ENCODE assay signal across 25 cellular contexts in the genomic region with DNA sequence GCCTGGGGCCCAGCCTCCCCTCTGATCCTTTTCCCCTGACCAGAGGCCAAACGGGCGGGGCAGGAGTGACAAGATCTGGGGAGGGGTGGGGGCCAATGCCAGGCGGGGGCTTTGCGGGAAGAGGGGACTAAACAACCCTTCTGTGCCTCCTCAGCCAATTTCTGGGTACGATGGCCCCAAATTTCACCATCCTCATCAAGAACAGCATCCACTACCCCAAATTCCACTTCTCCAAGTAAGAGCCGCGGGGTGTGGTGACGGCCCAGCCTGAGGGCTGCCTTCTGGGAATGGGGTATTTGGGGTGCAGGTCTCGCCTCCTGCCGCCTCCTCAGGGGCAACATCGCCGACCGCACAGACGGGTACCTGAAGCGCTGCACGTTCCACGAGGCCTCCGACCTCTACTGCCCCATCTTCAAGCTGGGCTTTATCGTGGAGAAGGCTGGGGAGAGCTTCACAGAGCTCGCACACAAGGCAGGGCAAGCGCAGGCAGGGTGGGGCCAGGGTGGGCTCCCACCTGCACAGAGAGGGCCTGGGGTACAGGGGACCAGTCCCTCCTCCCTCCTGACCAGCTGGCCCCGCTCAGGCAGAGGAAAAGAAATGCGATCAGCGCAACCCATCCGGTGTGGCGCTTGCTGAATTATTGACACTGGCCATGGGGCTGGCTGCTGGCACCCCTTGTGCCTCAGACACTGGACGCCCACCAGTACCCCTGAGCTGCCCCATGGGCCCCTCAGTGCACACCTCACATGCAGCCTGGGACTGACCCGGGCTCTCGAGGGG. TPM values are rescaled to one million over a fixed set of nuclear protein-coding genes. Genes with fewer than 3 reads are reported as not detected.
"Had no signal": no experiment of that assay in that cellular context is flagged by ENCODE, and none has a peak within 500 bp of the region (broad histone marks: within the 10 kb centered on the region; RNA-seq: fewer than 3 reads in every experiment).

No MANE protein-coding gene starts in this region.

- H3K27ac ChIP-seq: brain microvascular endothelial cell, colonic mucosa, foreskin keratinocyte, hepatocyte, lower lobe of right lung, suprapubic skin, transverse colon, vagina had no signal

- ATAC-seq: foreskin keratinocyte, left cardiac atrium, lower lobe of right lung had no signal

- FAIRE-seq: islet of Langerhans had no signal

- H3K9me3 ChIP-seq: colonic mucosa, suprapubic skin, vagina had no signal

- DNase-seq: activated B cell treated with CpG ODN at 0.5 μM for 24 hours; activated CD4-positive, alpha-beta T cell treated with anti-CD3 and anti-CD28 coated beads for 4 hours; activated CD8-positive, alpha-beta T cell treated with anti-CD3 and anti-CD28 coated beads, Interleukin-2, amount 10 ng/mL, durations not matched to agents 7 days and 5 days; activated naive CD4-positive, alpha-beta T cell treated with Interleukin-2 at 50 U/mL for 16 hours; activated T-cell treated with anti-CD3 and anti-CD28 coated beads, Interleukin-2, amount 50 U/mL, for 24 hours; aorta; brain microvascular endothelial cell; colonic mucosa; foreskin keratinocyte; left cardiac atrium; lower lobe of right lung; stimulated activated CD4-positive, alpha-beta T cell treated with anti-CD3 and anti-CD28 coated beads, Interleukin-12 subunit alpha, Interleukin-12 subunit beta, amount 100 ng/mL, for 4 hours; stimulated activated CD4-positive, alpha-beta T cell treated with anti-CD3 and anti-CD28 coated beads, Interleukin-1b, Interleukin-23, amount 100 ng/mL, for 48 hours; stimulated activated CD8-positive, alpha-beta memory T cell treated with anti-CD3 and anti-CD28 coated beads, Interleukin-4, amount 100 ng/mL, for 48 hours; T-helper 9 cell; transverse colon had no signal

- H3K4me2 ChIP-seq: hepatocyte had no signal

- H2AFZ ChIP-seq: hepatocyte had no signal

- H3K4me1 ChIP-seq: colonic mucosa, foreskin keratinocyte had no signal

- H3K36me3 ChIP-seq: brain microvascular endothelial cell, colonic mucosa, transverse colon had no signal

- H3K79me2 ChIP-seq: hepatocyte had no signal

- H3K4me3 ChIP-seq: colonic mucosa, hepatocyte, lower lobe of right lung, suprapubic skin, transverse colon, vagina had no signal

RNA-seq across cellular contexts. Expression of a gene that starts 1.7 kb away (rescaled TPM):
- total RNA-seq: activated B cell treated with CpG ODN at 0.5 μM for 24 hours; activated CD8-positive, alpha-beta T cell treated with anti-CD3 and anti-CD28 coated beads, Interleukin-2, amount 10 ng/mL, durations not matched to agents 7 days and 5 days; activated T-helper 2 cell treated with anti-CD3 and anti-CD28 coated beads, Interferon-gamma antibody, Interleukin-2, Interleukin-4, amounts not matched to agents 10 μg/mL and 5 μg/mL and 100 μg/mL, durations not matched to agents 14 hours and 24 hours and 36 hours; epithelial cell of proximal tubule; fibroblast of lung; foreskin keratinocyte; hepatocyte; left cardiac atrium; mesenteric fat pad; suprapubic skin; vagina had no signal
- polyA plus RNA-seq: aorta, fibroblast of lung, foreskin keratinocyte, hepatocyte had no signal

RNA-seq across cellular contexts. Expression of a gene that starts 9.9 kb away (rescaled TPM):
- total RNA-seq: activated B cell treated with CpG ODN at 0.5 μM for 24 hours; activated CD8-positive, alpha-beta T cell treated with anti-CD3 and anti-CD28 coated beads, Interleukin-2, amount 10 ng/mL, durations not matched to agents 7 days and 5 days; activated T-helper 2 cell treated with anti-CD3 and anti-CD28 coated beads, Interferon-gamma antibody, Interleukin-2, Interleukin-4, amounts not matched to agents 10 μg/mL and 5 μg/mL and 100 μg/mL, durations not matched to agents 14 hours and 24 hours and 36 hours; epithelial cell of proximal tubule; foreskin keratinocyte; hepatocyte; left cardiac atrium; mesenteric fat pad; progenitor cell of endocrine pancreas; suprapubic skin; transverse colon; vagina had no signal
- polyA plus RNA-seq: fibroblast of lung, foreskin keratinocyte had no signal
